Comparison of ENCODE assay signal across 20 cellular contexts in the genomic region with DNA sequence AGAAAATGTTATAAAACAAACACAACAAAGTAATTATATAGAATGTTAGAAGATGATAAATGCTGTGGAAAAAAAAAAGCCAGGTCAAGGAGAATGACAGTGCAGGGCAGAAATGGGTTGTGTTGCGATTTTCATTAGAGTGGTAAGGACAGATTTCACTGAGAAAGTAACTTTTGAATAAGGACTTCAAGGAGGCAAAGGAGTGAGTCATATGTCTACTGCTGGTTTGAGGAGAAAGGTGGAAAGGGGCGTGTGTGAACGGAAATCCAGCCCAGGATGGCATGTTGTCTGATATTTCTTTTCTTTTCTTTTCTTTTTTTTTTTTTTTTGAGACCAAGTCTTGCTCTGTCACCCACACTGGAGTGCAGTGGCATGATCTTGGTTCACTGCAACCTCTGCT.
"Had no signal": no experiment of that assay in that cellular context is flagged by ENCODE, and none has a peak within 500 bp of the region (broad histone marks: within the 10 kb centered on the region; RNA-seq: fewer than 3 reads in every experiment).

No MANE protein-coding gene starts in this region.

- H3K27me3 ChIP-seq: colonic mucosa, esophagus muscularis mucosa, right lobe of liver, stomach, thyroid gland had no signal

- H3K4me1 ChIP-seq: colonic mucosa, parathyroid adenoma, right lobe of liver, thyroid gland had no signal

- H3K27ac ChIP-seq: colonic mucosa, esophagus muscularis mucosa, heart right ventricle, parathyroid adenoma, right lobe of liver, stomach, thyroid gland had no signal

- H3K27ac Mint-ChIP-seq: dendritic cell treated with granulocyte-macrophage colony-stimulating factor and Interleukin-4, amounts not matched to agents 40 ng/mL and 50 ng/mL, for 4 days; endodermal cell; mesothelial cell of epicardium; natural killer cell treated with Interleukin-12 subunit alpha and Interleukin-12 subunit beta and Interleukin-15 and Interleukin-18, amount 100 ng/mL, for 72 hours; progenitor cell of endocrine pancreas; type B pancreatic cell had no signal

- H3K36me3 Mint-ChIP-seq: mesothelial cell of epicardium; naive B cell; natural killer cell treated with Interleukin-12 subunit alpha and Interleukin-12 subunit beta and Interleukin-15 and Interleukin-18, amount 100 ng/mL, for 72 hours; type B pancreatic cell had no signal

- H3K79me2 ChIP-seq: parathyroid adenoma had no signal

- H3K4me3 ChIP-seq: colonic mucosa, esophagus muscularis mucosa, heart right ventricle, lung, mucosa of descending colon, right lobe of liver, stomach, thyroid gland had no signal

- DNase-seq: effector CD8-positive, alpha-beta T cell; heart right ventricle; right lobe of liver; stimulated activated CD8-positive, alpha-beta memory T cell treated with anti-CD3 and anti-CD28 coated beads, Interleukin-4, amount 100 ng/mL, for 48 hours; stimulated activated naive CD4-positive, alpha-beta T cell treated with Interleukin-2 at 50 U/mL for 16 hours had no signal

- H3K4me1 Mint-ChIP-seq: endodermal cell, mesothelial cell of epicardium, naive B cell, neural crest cell had no signal

- H3K9me3 Mint-ChIP-seq: dendritic cell treated with granulocyte-macrophage colony-stimulating factor and Interleukin-4, amounts not matched to agents 40 ng/mL and 50 ng/mL, for 4 days; endodermal cell; mesothelial cell of epicardium; naive B cell; natural killer cell treated with Interleukin-12 subunit alpha and Interleukin-12 subunit beta and Interleukin-15 and Interleukin-18, amount 100 ng/mL, for 72 hours; neural crest cell; type B pancreatic cell had no signal

- H3K4me3 Mint-ChIP-seq: dendritic cell treated with granulocyte-macrophage colony-stimulating factor and Interleukin-4, amounts not matched to agents 40 ng/mL and 50 ng/mL, for 4 days; endodermal cell; mesothelial cell of epicardium; naive B cell; natural killer cell treated with Interleukin-12 subunit alpha and Interleukin-12 subunit beta and Interleukin-15 and Interleukin-18, amount 100 ng/mL, for 72 hours; neural crest cell; type B pancreatic cell had no signal

- H3K36me3 ChIP-seq: colonic mucosa, esophagus muscularis mucosa, heart right ventricle, right lobe of liver, stomach, thyroid gland had no signal

- H3K9ac ChIP-seq: parathyroid adenoma had no signal

- H3K9me3 ChIP-seq: colonic mucosa, esophagus muscularis mucosa, heart right ventricle, mucosa of descending colon, right lobe of liver, stomach, thyroid gland had no signal
